ENCODE assay signal across 1 cellular context in genomic region chr10:110304780-110305421, GRCh38.
A peak's percentile ranks its signal among the peaks of the same experiment; 100 is the strongest.
TF ChIP-seq lines count a peak whose summit lies in the region.

Gene SMNDC1, minus strand, starts transcription at chr10:110304920. Its CDS starts 1,333 bp downstream, at chr10:110303587.

TF ChIP-seq in GM23338, 12 proteins besides CTCF, POLR2A, EP300 and RAD21 (continued from another document):
- TF ChIP-seq, protein P1, sequence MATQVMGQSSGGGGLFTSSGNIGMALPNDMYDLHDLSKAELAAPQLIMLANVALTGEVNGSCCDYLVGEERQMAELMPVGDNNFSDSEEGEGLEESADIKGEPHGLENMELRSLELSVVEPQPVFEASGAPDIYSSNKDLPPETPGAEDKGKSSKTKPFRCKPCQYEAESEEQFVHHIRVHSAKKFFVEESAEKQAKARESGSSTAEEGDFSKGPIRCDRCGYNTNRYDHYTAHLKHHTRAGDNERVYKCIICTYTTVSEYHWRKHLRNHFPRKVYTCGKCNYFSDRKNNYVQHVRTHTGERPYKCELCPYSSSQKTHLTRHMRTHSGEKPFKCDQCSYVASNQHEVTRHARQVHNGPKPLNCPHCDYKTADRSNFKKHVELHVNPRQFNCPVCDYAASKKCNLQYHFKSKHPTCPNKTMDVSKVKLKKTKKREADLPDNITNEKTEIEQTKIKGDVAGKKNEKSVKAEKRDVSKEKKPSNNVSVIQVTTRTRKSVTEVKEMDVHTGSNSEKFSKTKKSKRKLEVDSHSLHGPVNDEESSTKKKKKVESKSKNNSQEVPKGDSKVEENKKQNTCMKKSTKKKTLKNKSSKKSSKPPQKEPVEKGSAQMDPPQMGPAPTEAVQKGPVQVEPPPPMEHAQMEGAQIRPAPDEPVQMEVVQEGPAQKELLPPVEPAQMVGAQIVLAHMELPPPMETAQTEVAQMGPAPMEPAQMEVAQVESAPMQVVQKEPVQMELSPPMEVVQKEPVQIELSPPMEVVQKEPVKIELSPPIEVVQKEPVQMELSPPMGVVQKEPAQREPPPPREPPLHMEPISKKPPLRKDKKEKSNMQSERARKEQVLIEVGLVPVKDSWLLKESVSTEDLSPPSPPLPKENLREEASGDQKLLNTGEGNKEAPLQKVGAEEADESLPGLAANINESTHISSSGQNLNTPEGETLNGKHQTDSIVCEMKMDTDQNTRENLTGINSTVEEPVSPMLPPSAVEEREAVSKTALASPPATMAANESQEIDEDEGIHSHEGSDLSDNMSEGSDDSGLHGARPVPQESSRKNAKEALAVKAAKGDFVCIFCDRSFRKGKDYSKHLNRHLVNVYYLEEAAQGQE (IDR thresholded peaks at IDR 0.05; ENCODE audit: unreplicated experiment) = peak; percentile 12
- TF ChIP-seq, protein P2, sequence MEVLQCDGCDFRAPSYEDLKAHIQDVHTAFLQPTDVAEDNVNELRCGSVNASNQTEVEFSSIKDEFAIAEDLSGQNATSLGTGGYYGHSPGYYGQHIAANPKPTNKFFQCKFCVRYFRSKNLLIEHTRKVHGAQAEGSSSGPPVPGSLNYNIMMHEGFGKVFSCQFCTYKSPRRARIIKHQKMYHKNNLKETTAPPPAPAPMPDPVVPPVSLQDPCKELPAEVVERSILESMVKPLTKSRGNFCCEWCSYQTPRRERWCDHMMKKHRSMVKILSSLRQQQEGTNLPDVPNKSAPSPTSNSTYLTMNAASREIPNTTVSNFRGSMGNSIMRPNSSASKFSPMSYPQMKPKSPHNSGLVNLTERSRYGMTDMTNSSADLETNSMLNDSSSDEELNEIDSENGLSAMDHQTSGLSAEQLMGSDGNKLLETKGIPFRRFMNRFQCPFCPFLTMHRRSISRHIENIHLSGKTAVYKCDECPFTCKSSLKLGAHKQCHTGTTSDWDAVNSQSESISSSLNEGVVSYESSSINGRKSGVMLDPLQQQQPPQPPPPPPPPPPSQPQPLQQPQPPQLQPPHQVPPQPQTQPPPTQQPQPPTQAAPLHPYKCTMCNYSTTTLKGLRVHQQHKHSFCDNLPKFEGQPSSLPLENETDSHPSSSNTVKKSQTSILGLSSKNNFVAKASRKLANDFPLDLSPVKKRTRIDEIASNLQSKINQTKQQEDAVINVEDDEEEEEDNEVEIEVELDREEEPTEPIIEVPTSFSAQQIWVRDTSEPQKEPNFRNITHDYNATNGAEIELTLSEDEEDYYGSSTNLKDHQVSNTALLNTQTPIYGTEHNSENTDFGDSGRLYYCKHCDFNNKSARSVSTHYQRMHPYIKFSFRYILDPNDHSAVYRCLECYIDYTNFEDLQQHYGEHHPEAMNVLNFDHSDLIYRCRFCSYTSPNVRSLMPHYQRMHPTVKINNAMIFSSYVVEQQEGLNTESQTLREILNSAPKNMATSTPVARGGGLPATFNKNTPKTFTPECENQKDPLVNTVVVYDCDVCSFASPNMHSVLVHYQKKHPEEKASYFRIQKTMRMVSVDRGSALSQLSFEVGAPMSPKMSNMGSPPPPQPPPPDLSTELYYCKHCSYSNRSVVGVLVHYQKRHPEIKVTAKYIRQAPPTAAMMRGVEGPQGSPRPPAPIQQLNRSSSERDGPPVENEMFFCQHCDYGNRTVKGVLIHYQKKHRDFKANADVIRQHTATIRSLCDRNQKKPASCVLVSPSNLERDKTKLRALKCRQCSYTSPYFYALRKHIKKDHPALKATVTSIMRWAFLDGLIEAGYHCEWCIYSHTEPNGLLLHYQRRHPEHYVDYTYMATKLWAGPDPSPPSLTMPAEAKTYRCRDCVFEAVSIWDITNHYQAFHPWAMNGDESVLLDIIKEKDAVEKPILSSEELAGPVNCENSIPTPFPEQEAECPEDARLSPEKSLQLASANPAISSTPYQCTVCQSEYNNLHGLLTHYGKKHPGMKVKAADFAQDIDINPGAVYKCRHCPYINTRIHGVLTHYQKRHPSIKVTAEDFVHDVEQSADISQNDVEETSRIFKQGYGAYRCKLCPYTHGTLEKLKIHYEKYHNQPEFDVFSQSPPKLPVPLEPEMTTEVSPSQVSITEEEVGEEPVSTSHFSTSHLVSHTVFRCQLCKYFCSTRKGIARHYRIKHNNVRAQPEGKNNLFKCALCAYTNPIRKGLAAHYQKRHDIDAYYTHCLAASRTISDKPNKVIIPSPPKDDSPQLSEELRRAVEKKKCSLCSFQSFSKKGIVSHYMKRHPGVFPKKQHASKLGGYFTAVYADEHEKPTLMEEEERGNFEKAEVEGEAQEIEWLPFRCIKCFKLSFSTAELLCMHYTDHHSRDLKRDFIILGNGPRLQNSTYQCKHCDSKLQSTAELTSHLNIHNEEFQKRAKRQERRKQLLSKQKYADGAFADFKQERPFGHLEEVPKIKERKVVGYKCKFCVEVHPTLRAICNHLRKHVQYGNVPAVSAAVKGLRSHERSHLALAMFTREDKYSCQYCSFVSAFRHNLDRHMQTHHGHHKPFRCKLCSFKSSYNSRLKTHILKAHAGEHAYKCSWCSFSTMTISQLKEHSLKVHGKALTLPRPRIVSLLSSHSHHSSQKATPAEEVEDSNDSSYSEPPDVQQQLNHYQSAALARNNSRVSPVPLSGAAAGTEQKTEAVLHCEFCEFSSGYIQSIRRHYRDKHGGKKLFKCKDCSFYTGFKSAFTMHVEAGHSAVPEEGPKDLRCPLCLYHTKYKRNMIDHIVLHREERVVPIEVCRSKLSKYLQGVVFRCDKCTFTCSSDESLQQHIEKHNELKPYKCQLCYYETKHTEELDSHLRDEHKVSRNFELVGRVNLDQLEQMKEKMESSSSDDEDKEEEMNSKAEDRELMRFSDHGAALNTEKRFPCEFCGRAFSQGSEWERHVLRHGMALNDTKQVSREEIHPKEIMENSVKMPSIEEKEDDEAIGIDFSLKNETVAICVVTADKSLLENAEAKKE (CRISPR knock-in tag; IDR thresholded peaks at IDR 0.05) = no peak
- TF ChIP-seq CREB1 (CRISPR knock-in tag; IDR thresholded peaks at IDR 0.05; ENCODE audit: low read depth) = peak; percentile 80
